In genomic region chr2:70024284-70024683, GRCh38 we compare ENCODE assay signal across 26 cellular contexts.
A peak's percentile ranks its signal among the peaks of the same experiment; 100 is the strongest.
DNase-seq lines count a peak whose midpoint lies in the region; ATAC-seq and TF ChIP-seq lines count a peak whose summit lies in the region.
"Had no signal": no experiment of that assay in that cellular context is flagged by ENCODE, and none has a peak within 500 bp of the region (broad histone marks: within the 10 kb centered on the region; RNA-seq: fewer than 3 reads in every experiment).

No MANE protein-coding gene starts in this region.

- H3K27ac Mint-ChIP-seq in CD14-positive monocyte = peak overlapping the region in 5 of 7 donors; percentile 25 to 84 (median 66)
- no peak overlapping the region for H3K27ac Mint-ChIP-seq in WTC11
- no peak overlapping the region for H3K27ac Mint-ChIP-seq in activated naive CD8-positive, alpha-beta T cell treated with anti-CD3 and anti-CD28 coated beads for 36 hours
- H3K27ac Mint-ChIP-seq in activated CD8-positive, alpha-beta T cell treated with anti-CD3 and anti-CD28 coated beads for 36 hours = no peak overlapping the region
- H3K27ac Mint-ChIP-seq: activated CD4-positive, alpha-beta memory T cell treated with anti-CD3 and anti-CD28 coated beads, Interleukin-2, amount 10 ng/mL, durations not matched to agents 7 days and 5 days; activated naive CD4-positive, alpha-beta T cell treated with anti-CD3 and anti-CD28 coated beads, Interleukin-2, amount 10 ng/mL, durations not matched to agents 7 days and 5 days; T-helper 17 cell had no signal

- DNase-seq in CD14-positive monocyte (ENCODE audit: low spot score) (no peak), KBM-7 (peak; percentile 31), WTC11 (ENCODE audit: low spot score) (peak; percentile 35), left lobe of liver (ENCODE audit: low spot score) (peak; percentile 41), foreskin keratinocyte (no peak), NCI-H1436 treated with DMSO at 0.1 percent for 48 hours (lab: John Stamatoyannopoulos, UW) (no peak)
- no peak for DNase-seq in activated naive CD8-positive, alpha-beta T cell treated with anti-CD3 and anti-CD28 coated beads for 36 hours
- DNase-seq in activated CD8-positive, alpha-beta T cell treated with anti-CD3 and anti-CD28 coated beads for 36 hours = no peak
- DNase-seq: ACHN; activated CD4-positive, alpha-beta memory T cell treated with anti-CD3 and anti-CD28 coated beads, Interleukin-2, amount 10 ng/mL, durations not matched to agents 7 days and 5 days; activated naive CD4-positive, alpha-beta T cell treated with anti-CD3 and anti-CD28 coated beads, Interleukin-2, amount 10 ng/mL, durations not matched to agents 7 days and 5 days; activated T-cell treated with anti-CD3 and anti-CD28 coated beads, Interleukin-2, amount 50 U/mL, for 1 hour; CD4-positive, CD25-positive, alpha-beta regulatory T cell; DMS153; left colon; NCI-H1436; NCI-H226; PC-3; psoas muscle; SHP77 treated with DMSO at 0.1 percent for 48 hours; stimulated activated CD4-positive, alpha-beta T cell treated with anti-CD3 and anti-CD28 coated beads, Interleukin-2, amount 100 ng/mL, for 24 hours; stimulated activated naive CD8-positive, alpha-beta T cell treated with anti-CD3 and anti-CD28 coated beads, Interleukin-15, Interleukin-2, amounts not matched to agents 100 U/mL and 50 U/mL, for 24 hours; T-helper 17 cell; tibial artery had no signal

- intact Hi-C loops in CD14-positive monocyte (cut with micrococcal nuclease) = no loop called here
- intact Hi-C loops in activated CD8-positive, alpha-beta T cell treated with anti-CD3 and anti-CD28 coated beads for 36 hours (cut with micrococcal nuclease) = no loop called here

- CTCF ChIA-PET in WTC11 (lab: Charles Lee) = interaction anchor here (1.3 kb wide), 1 partner anchor 47 kb away, joined by 3 read pairs; no protein-coding TSS in a partner anchor
- CTCF ChIA-PET in activated CD8-positive, alpha-beta T cell treated with anti-CD3 and anti-CD28 coated beads for 36 hours (lab: Charles Lee) = interaction anchor here (0.6 to 1.4 kb wide), 2 partner anchors 9 to 47 kb away, joined by 3 to 4 read pairs; no protein-coding TSS in a partner anchor

- H3K4me1 ChIP-seq in foreskin keratinocyte = no peaks in the 10 kb centered on the region
- H3K4me1 ChIP-seq: psoas muscle had no signal

- TF ChIP-seq CTCF in CD14-positive monocyte (IDR thresholded peaks at IDR 0.05) = no peak
- no peak for TF ChIP-seq CTCF in WTC11 (IDR thresholded peaks at IDR 0.05)
- TF ChIP-seq CTCF in foreskin keratinocyte (conservative IDR thresholded peaks at IDR 0.05) = no peak
- no peak for TF ChIP-seq CTCF in activated CD8-positive, alpha-beta T cell treated with anti-CD3 and anti-CD28 coated beads for 36 hours (IDR thresholded peaks at IDR 0.05)

- ATAC-seq in WTC11 (peak; percentile 97), left lobe of liver (no peak), foreskin keratinocyte (no peak)
- no peak for ATAC-seq in activated CD8-positive, alpha-beta T cell treated with anti-CD3 and anti-CD28 coated beads for 36 hours
- ATAC-seq: GM12878; left colon; PC-3; stimulated activated naive CD8-positive, alpha-beta T cell treated with anti-CD3 and anti-CD28 coated beads, Interleukin-15, Interleukin-2, amounts not matched to agents 100 U/mL and 50 U/mL, for 24 hours; T-helper 17 cell had no signal

- H3K4me1 Mint-ChIP-seq in CD14-positive monocyte (peaks cover 33% of the 10 kb centered on the region), WTC11 (peaks cover 11% of the 10 kb centered on the region)
- H3K4me1 Mint-ChIP-seq in activated naive CD8-positive, alpha-beta T cell treated with anti-CD3 and anti-CD28 coated beads for 36 hours = peaks cover 3% of the 10 kb centered on the region
- no peaks in the 10 kb centered on the region for H3K4me1 Mint-ChIP-seq in activated CD8-positive, alpha-beta T cell treated with anti-CD3 and anti-CD28 coated beads for 36 hours (ENCODE audit: low read depth)
- H3K4me1 Mint-ChIP-seq: neural crest cell had no signal

- H3K27me3 Mint-ChIP-seq in CD14-positive monocyte (ENCODE audit: low read depth in 3 of 3) (peaks cover 0 to 2% (median 1%) of the 10 kb centered on the region in 3 donors), WTC11 (ENCODE audit: low read depth) (no peaks in the 10 kb centered on the region)
- H3K27me3 Mint-ChIP-seq in activated naive CD8-positive, alpha-beta T cell treated with anti-CD3 and anti-CD28 coated beads for 36 hours = no peaks in the 10 kb centered on the region
- H3K27me3 Mint-ChIP-seq in activated CD8-positive, alpha-beta T cell treated with anti-CD3 and anti-CD28 coated beads for 36 hours = no peaks in the 10 kb centered on the region
- H3K27me3 Mint-ChIP-seq: activated CD4-positive, alpha-beta memory T cell treated with anti-CD3 and anti-CD28 coated beads, Interleukin-2, amount 10 ng/mL, durations not matched to agents 7 days and 5 days; activated naive CD4-positive, alpha-beta T cell treated with anti-CD3 and anti-CD28 coated beads, Interleukin-2, amount 10 ng/mL, durations not matched to agents 7 days and 5 days; CD4-positive, CD25-positive, alpha-beta regulatory T cell; T-helper 17 cell had no signal

- H3K27me3 ChIP-seq in foreskin keratinocyte = no peaks in the 10 kb centered on the region
- H3K27me3 ChIP-seq: tibial artery had no signal

- H3K36me3 Mint-ChIP-seq in CD14-positive monocyte (peaks cover 11 to 26% of the 10 kb centered on the region in 2 donors), WTC11 (no peaks in the 10 kb centered on the region)
- H3K36me3 Mint-ChIP-seq in activated naive CD8-positive, alpha-beta T cell treated with anti-CD3 and anti-CD28 coated beads for 36 hours = peaks cover 15% of the 10 kb centered on the region
- peaks cover 5% of the 10 kb centered on the region for H3K36me3 Mint-ChIP-seq in activated CD8-positive, alpha-beta T cell treated with anti-CD3 and anti-CD28 coated beads for 36 hours (ENCODE audit: low read depth)

- in situ Hi-C loops in KBM-7 (cut with MboI; ENCODE audit: low pct_unique_long_range_greater_than_20kb, low sequenced_read_pairs) = no loop called here

- H3K4me3 Mint-ChIP-seq in CD14-positive monocyte = no peak overlapping the region
- no peak overlapping the region for H3K4me3 Mint-ChIP-seq in WTC11
- no peak overlapping the region for H3K4me3 Mint-ChIP-seq in activated naive CD8-positive, alpha-beta T cell treated with anti-CD3 and anti-CD28 coated beads for 36 hours
- no peak overlapping the region for H3K4me3 Mint-ChIP-seq in activated CD8-positive, alpha-beta T cell treated with anti-CD3 and anti-CD28 coated beads for 36 hours
- H3K4me3 Mint-ChIP-seq: activated CD4-positive, alpha-beta memory T cell treated with anti-CD3 and anti-CD28 coated beads, Interleukin-2, amount 10 ng/mL, durations not matched to agents 7 days and 5 days; activated naive CD4-positive, alpha-beta T cell treated with anti-CD3 and anti-CD28 coated beads, Interleukin-2, amount 10 ng/mL, durations not matched to agents 7 days and 5 days; CD4-positive, CD25-positive, alpha-beta regulatory T cell; neural crest cell; T-helper 17 cell had no signal

- POLR2A ChIA-PET in WTC11 (lab: Charles Lee) = no interaction called here
- POLR2A ChIA-PET in activated CD8-positive, alpha-beta T cell treated with anti-CD3 and anti-CD28 coated beads for 36 hours (lab: Charles Lee) = interaction anchor here (0.6 kb wide), 1 partner anchor 120 kb away, joined by 3 read pairs; no protein-coding TSS in a partner anchor

- H3K9me3 Mint-ChIP-seq in CD14-positive monocyte = peaks cover 0 to 2% (median 0%) of the 10 kb centered on the region in 7 donors
- no peaks in the 10 kb centered on the region for H3K9me3 Mint-ChIP-seq in WTC11
- H3K9me3 Mint-ChIP-seq in activated naive CD8-positive, alpha-beta T cell treated with anti-CD3 and anti-CD28 coated beads for 36 hours = no peaks in the 10 kb centered on the region
- H3K9me3 Mint-ChIP-seq in activated CD8-positive, alpha-beta T cell treated with anti-CD3 and anti-CD28 coated beads for 36 hours = no peaks in the 10 kb centered on the region
- H3K9me3 Mint-ChIP-seq: activated CD4-positive, alpha-beta memory T cell treated with anti-CD3 and anti-CD28 coated beads, Interleukin-2, amount 10 ng/mL, durations not matched to agents 7 days and 5 days; activated naive CD4-positive, alpha-beta T cell treated with anti-CD3 and anti-CD28 coated beads, Interleukin-2, amount 10 ng/mL, durations not matched to agents 7 days and 5 days; CD4-positive, CD25-positive, alpha-beta regulatory T cell had no signal

- no peak overlapping the region for H3K27ac ChIP-seq in foreskin keratinocyte
- H3K27ac ChIP-seq: psoas muscle, tibial artery had no signal

TF ChIP-seq in WTC11, 78 proteins besides CTCF, POLR2A, EP300 and RAD21 (continues in another document):
- TF ChIP-seq ZNF423 (CRISPR knock-in tag; IDR thresholded peaks at IDR 0.05) = no peak
- TF ChIP-seq ATF6 (CRISPR knock-in tag; IDR thresholded peaks at IDR 0.05) = no peak
- no peak for TF ChIP-seq E2F5 (CRISPR knock-in tag; IDR thresholded peaks at IDR 0.05)
- no peak for TF ChIP-seq CREB1 (CRISPR knock-in tag; IDR thresholded peaks at IDR 0.05)
- TF ChIP-seq ZNF396 (CRISPR knock-in tag; IDR thresholded peaks at IDR 0.05; ENCODE audit: borderline replicate concordance) = no peak
- no peak for TF ChIP-seq PRRX2 (CRISPR knock-in tag; IDR thresholded peaks at IDR 0.05)
- TF ChIP-seq GTF2I (CRISPR knock-in tag; conservative IDR thresholded peaks at IDR 0.05) = no peak
- no peak for TF ChIP-seq ZBTB21 (CRISPR knock-in tag; IDR thresholded peaks at IDR 0.05; ENCODE audit: borderline replicate concordance)
- TF ChIP-seq EMX1 (CRISPR knock-in tag; IDR thresholded peaks at IDR 0.05) = no peak

Comparison
In these comparisons a context has a peak if more than half of its experiments do, and no peak if none do; other contexts are left out.
1. DNase-seq: peak in KBM-7 (single experiment), WTC11 (single experiment) and left lobe of liver (single experiment); none in CD14-positive monocyte (single experiment), foreskin keratinocyte (0 of 2), NCI-H1436 treated with DMSO at 0.1 percent for 48 hours (single experiment), activated naive CD8-positive, alpha-beta T cell treated with anti-CD3 and anti-CD28 coated beads for 36 hours (single experiment) and activated CD8-positive, alpha-beta T cell treated with anti-CD3 and anti-CD28 coated beads for 36 hours (single experiment).
2. H3K27ac Mint-ChIP-seq: peak in CD14-positive monocyte (5 of 7); none in WTC11 (single experiment), activated naive CD8-positive, alpha-beta T cell treated with anti-CD3 and anti-CD28 coated beads for 36 hours (single experiment) and activated CD8-positive, alpha-beta T cell treated with anti-CD3 and anti-CD28 coated beads for 36 hours (single experiment).